In the genomic region with DNA sequence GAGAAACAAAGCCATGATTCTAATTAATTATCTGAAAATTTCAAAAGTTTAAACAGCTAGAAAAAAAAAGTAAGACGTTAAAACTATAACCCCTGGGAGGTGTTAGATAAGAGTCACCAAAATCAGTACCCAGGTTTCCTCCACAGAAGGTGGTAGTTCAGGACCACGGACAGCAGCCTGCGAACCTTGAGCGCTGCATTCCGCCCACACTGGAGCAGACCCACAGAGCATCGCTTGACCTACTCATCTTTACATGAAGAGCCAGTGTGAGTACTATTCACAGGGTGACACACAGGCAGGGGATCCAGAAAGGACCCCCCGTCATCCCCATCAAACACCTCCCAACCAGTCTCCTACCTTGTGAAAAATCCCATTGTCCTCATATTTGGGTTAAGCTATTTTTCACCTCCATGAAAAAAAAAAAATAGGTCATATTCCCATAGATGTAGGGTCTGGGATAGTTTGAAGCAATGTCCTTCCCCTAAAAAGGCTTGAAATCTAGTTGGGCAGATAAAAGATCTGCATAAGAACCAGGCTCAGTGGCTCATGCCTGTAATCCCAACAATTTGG, we compare ENCODE assay signal across 1 cellular context.
TF ChIP-seq lines count a peak whose summit lies in the region.

No MANE protein-coding gene starts in this region.

TF ChIP-seq in A549, 52 proteins besides CTCF, POLR2A, EP300 and RAD21 (continued from another document):
- TF ChIP-seq, protein P1, sequence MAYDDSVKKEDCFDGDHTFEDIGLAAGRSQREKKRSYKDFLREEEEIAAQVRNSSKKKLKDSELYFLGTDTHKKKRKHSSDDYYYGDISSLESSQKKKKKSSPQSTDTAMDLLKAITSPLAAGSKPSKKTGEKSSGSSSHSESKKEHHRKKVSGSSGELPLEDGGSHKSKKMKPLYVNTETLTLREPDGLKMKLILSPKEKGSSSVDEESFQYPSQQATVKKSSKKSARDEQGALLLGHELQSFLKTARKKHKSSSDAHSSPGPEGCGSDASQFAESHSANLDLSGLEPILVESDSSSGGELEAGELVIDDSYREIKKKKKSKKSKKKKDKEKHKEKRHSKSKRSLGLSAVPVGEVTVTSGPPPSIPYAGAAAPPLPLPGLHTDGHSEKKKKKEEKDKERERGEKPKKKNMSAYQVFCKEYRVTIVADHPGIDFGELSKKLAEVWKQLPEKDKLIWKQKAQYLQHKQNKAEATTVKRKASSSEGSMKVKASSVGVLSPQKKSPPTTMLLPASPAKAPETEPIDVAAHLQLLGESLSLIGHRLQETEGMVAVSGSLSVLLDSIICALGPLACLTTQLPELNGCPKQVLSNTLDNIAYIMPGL (CRISPR knock-in tag; IDR thresholded peaks at IDR 0.05; ENCODE audit: borderline replicate concordance), result no peak
- no peak for TF ChIP-seq POLR2AphosphoS2 (conservative IDR thresholded peaks at IDR 0.05; ENCODE audit: low read length)
